Comparison of ENCODE assay signal across 9 cellular contexts in genomic region chr6:88641178-88641903, GRCh38.
DNase-seq lines count a peak whose midpoint lies in the region; ATAC-seq and TF ChIP-seq lines count a peak whose summit lies in the region.
"Had no signal": no experiment of that assay in that cellular context is flagged by ENCODE, and none has a peak within 500 bp of the region (broad histone marks: within the 10 kb centered on the region; RNA-seq: fewer than 3 reads in every experiment).

No MANE protein-coding gene starts in this region.

- intact Hi-C loops in dendritic cell treated with granulocyte-macrophage colony-stimulating factor and Interleukin-4, amounts not matched to agents 40 ng/mL and 50 ng/mL, for 4 days (cut with micrococcal nuclease) = no loop called here

- H3K27me3 Mint-ChIP-seq in dendritic cell treated with granulocyte-macrophage colony-stimulating factor and Interleukin-4, amounts not matched to agents 40 ng/mL and 50 ng/mL, for 4 days = no peaks in the 10 kb centered on the region

- no peak overlapping the region for H3K4me3 Mint-ChIP-seq in dendritic cell treated with granulocyte-macrophage colony-stimulating factor and Interleukin-4, amounts not matched to agents 40 ng/mL and 50 ng/mL, for 4 days

- in situ Hi-C loops in GM13976 (cut with MboI; ENCODE audit: low sequenced_read_pairs, unreplicated experiment) = no loop called here

- TF ChIP-seq CTCF in GM13976 (IDR thresholded peaks at IDR 0.05; ENCODE audit: borderline replicate concordance, control extremely low read depth, extremely low read depth, insufficient read depth, missing control alignments) (no peak), GM20000 (IDR thresholded peaks at IDR 0.05; ENCODE audit: extremely low read depth, missing control alignments) (no peak)

- DNase-seq in GM13976 (ENCODE audit: low spot score) (peak; percentile 41), GM20000 (ENCODE audit: low spot score) (peak; percentile 50), SHP77 treated with DMSO at 0.1 percent for 48 hours (lab: John Stamatoyannopoulos, UW) (no peak), NCI-H1417 treated with DMSO at 0.1 percent for 48 hours (lab: John Stamatoyannopoulos, UW) (no peak), globus pallidus (ENCODE audit: low spot score) (no peak), SIG-M5 treated with dmso at 0.1 percent for 504 hours (lab: John Stamatoyannopoulos, UW; ENCODE audit: unreplicated experiment) (no peak)
- DNase-seq: body of pancreas had no signal

- no peaks in the 10 kb centered on the region for H3K9me3 Mint-ChIP-seq in dendritic cell treated with granulocyte-macrophage colony-stimulating factor and Interleukin-4, amounts not matched to agents 40 ng/mL and 50 ng/mL, for 4 days

- peaks cover 7% of the 10 kb centered on the region for H3K4me1 Mint-ChIP-seq in dendritic cell treated with granulocyte-macrophage colony-stimulating factor and Interleukin-4, amounts not matched to agents 40 ng/mL and 50 ng/mL, for 4 days (ENCODE audit: low read depth)

- H3K27ac Mint-ChIP-seq in dendritic cell treated with granulocyte-macrophage colony-stimulating factor and Interleukin-4, amounts not matched to agents 40 ng/mL and 50 ng/mL, for 4 days = peak overlapping the region; percentile 43

- no peaks in the 10 kb centered on the region for H3K36me3 Mint-ChIP-seq in dendritic cell treated with granulocyte-macrophage colony-stimulating factor and Interleukin-4, amounts not matched to agents 40 ng/mL and 50 ng/mL, for 4 days (ENCODE audit: low read depth)

- peak; percentile 85 for ATAC-seq in HG03139 (IDR thresholded peaks at IDR 0.05; ENCODE audit: unreplicated experiment)
- ATAC-seq: body of pancreas had no signal

Comparison
In these comparisons a context has a peak if more than half of its experiments do, and no peak if none do; other contexts are left out.
1. DNase-seq: peak in GM13976 (single experiment) and GM20000 (single experiment); none in SHP77 treated with DMSO at 0.1 percent for 48 hours (single experiment), NCI-H1417 treated with DMSO at 0.1 percent for 48 hours (single experiment), globus pallidus (single experiment) and SIG-M5 treated with dmso at 0.1 percent for 504 hours (single experiment).